In genomic region chr9:3243676-3244075, GRCh38 we compare ENCODE assay signal across 14 cellular contexts.
"Had no signal": no experiment of that assay in that cellular context is flagged by ENCODE, and none has a peak within 500 bp of the region (broad histone marks: within the 10 kb centered on the region; RNA-seq: fewer than 3 reads in every experiment).

No MANE protein-coding gene starts in this region.

- H3K36me3 ChIP-seq: brain microvascular endothelial cell, thyroid gland had no signal

- H3K27ac ChIP-seq: brain microvascular endothelial cell, left lung, thyroid gland had no signal

- H3K27me3 ChIP-seq: brain microvascular endothelial cell, left lung, thyroid gland had no signal

- H3K9me3 ChIP-seq: left lung, thyroid gland had no signal

- ATAC-seq: activated T-cell treated with anti-CD3 and anti-CD28 coated beads, Interleukin-2, amount 50 U/mL, for 4 hours; left lung; naive thymus-derived CD4-positive, alpha-beta T cell had no signal

- DNase-seq: activated CD4-positive, alpha-beta memory T cell treated with anti-CD3 and anti-CD28 coated beads, Interleukin-2, amount 10 ng/mL, durations not matched to agents 7 days and 5 days; activated CD4-positive, alpha-beta T cell treated with anti-CD3 and anti-CD28 coated beads for 4 hours; activated effector memory CD4-positive, alpha-beta T cell treated with anti-CD3 and anti-CD28 coated beads, Interleukin-2, amount 50 U/mL, for 16 hours; activated T-cell treated with anti-CD3 and anti-CD28 coated beads, Interleukin-2, amount 50 U/mL, for 4 hours; amygdala; brain microvascular endothelial cell; effector CD8-positive, alpha-beta T cell; foreskin fibroblast; hippocampal formation; left lung; naive thymus-derived CD4-positive, alpha-beta T cell; stimulated activated CD4-positive, alpha-beta T cell treated with anti-CD3 and anti-CD28 coated beads, Interleukin-12 subunit alpha, Interleukin-12 subunit beta, amount 100 ng/mL, for 4 hours; stimulated activated CD4-positive, alpha-beta T cell treated with anti-CD3 and anti-CD28 coated beads, Interleukin-2, amount 100 ng/mL, for 24 hours; thyroid gland had no signal

- H3K4me3 ChIP-seq: left lung, thyroid gland had no signal
